8 cellular contexts compared by ENCODE assay signal in the genomic region with DNA sequence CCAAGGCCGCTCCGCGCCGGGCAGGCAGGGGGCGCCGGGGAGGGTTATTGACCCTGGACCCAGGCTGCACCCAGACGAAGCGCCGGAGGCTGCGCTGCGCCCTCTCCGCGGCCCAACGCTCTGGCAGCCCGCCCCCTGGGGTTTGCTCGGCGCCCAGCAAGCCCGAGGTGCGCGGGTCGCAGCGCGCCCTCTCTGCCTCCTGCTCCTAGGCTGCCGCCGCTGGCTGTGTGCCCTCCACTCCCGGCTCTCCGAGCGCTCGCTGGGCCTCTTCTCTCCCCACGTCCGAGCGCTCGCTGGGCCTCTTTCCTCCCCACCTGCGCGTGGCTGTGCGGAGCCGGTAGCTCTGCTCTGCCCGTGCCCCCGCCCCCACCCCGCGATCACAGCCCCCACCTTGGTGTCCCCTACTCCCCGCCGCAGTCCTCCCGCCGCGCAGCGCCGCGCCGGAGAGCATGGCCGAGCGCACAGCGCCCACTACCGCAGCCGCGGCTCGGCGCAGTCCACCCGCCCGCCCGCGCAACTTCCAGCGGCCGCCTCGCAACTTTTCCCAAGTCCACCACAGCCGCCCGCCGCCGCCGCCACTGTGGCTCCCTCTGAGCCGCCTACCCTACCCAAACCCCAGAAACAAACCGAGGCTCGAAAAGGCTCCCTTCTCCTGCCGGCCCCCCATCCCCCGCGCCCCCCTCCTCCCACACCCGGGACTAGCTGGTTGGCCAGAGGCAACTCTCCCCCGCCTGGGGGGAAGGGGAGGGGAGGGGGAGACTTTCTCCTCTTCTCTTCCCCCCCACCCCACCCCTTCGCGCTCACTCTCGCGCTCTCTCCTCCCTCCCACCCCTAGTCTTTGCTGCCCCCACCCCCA. TPM values are rescaled to one million over a fixed set of nuclear protein-coding genes. Genes with fewer than 3 reads are reported as not detected.
A peak's percentile ranks its signal among the peaks of the same experiment; 100 is the strongest.
DNase-seq lines count a peak whose midpoint lies in the region; ATAC-seq and TF ChIP-seq lines count a peak whose summit lies in the region.

No MANE protein-coding gene starts in this region.

- peak; percentile 54 for TF ChIP-seq CTCF in AG04449 (IDR thresholded peaks at IDR 0.05; ENCODE audit: insufficient read depth, low read length, missing control alignments)

- peaks cover 45% of the 10 kb centered on the region for H3K4me1 Mint-ChIP-seq in activated CD8-positive, alpha-beta T cell treated with anti-CD3 and anti-CD28 coated beads, Interleukin-2, amount 10 ng/mL, durations not matched to agents 7 days and 5 days (ENCODE audit: low read depth)
- peaks cover 23 to 56% (median 51%) of the 10 kb centered on the region in 4 donors for H3K4me1 Mint-ChIP-seq in naive thymus-derived CD8-positive, alpha-beta T cell

- POLR2A ChIA-PET in AG04449 (lab: Yijun Ruan, JAX) = no interaction called here
- POLR2A ChIA-PET in activated CD8-positive, alpha-beta T cell treated with anti-CD3 and anti-CD28 coated beads, Interleukin-2, amount 10 ng/mL, durations not matched to agents 7 days and 5 days (lab: Charles Lee) = no interaction called here
- POLR2A ChIA-PET in naive thymus-derived CD8-positive, alpha-beta T cell (lab: Charles Lee) = no interaction called here

- H3K27me3 Mint-ChIP-seq in activated CD8-positive, alpha-beta T cell treated with anti-CD3 and anti-CD28 coated beads, Interleukin-2, amount 10 ng/mL, durations not matched to agents 7 days and 5 days (ENCODE audit: low read depth) = peaks cover 84% of the 10 kb centered on the region
- H3K27me3 Mint-ChIP-seq in naive thymus-derived CD8-positive, alpha-beta T cell = peaks cover 61 to 95% (median 82%) of the 10 kb centered on the region in 5 donors

- H3K4me3 Mint-ChIP-seq in activated CD8-positive, alpha-beta T cell treated with anti-CD3 and anti-CD28 coated beads, Interleukin-2, amount 10 ng/mL, durations not matched to agents 7 days and 5 days = peak overlapping the region; percentile 69
- H3K4me3 Mint-ChIP-seq in naive thymus-derived CD8-positive, alpha-beta T cell = peak overlapping the region in 9 of 10 donors; percentile 61 to 90 (median 82)

- H3K9me3 Mint-ChIP-seq in activated CD8-positive, alpha-beta T cell treated with anti-CD3 and anti-CD28 coated beads, Interleukin-2, amount 10 ng/mL, durations not matched to agents 7 days and 5 days (ENCODE audit: insufficient read depth) = no peaks in the 10 kb centered on the region
- H3K9me3 Mint-ChIP-seq in naive thymus-derived CD8-positive, alpha-beta T cell = peaks cover 0 to 32% (median 12%) of the 10 kb centered on the region in 9 donors

- CTCF ChIA-PET in AG04449 (lab: Yijun Ruan, JAX) = interaction anchor here (0.7 to 1.5 kb wide), 5 partner anchors 15 to 796 kb away, joined by 3 read pairs; no protein-coding TSS in a partner anchor
- CTCF ChIA-PET in activated CD8-positive, alpha-beta T cell treated with anti-CD3 and anti-CD28 coated beads, Interleukin-2, amount 10 ng/mL, durations not matched to agents 7 days and 5 days (lab: Charles Lee) = interaction anchor here (0.7 kb wide), 1 partner anchor 83 kb away, joined by 3 read pairs; no protein-coding TSS in a partner anchor

- ATAC-seq in GM18498 (IDR thresholded peaks at IDR 0.05; ENCODE audit: unreplicated experiment) (peak; percentile 69), HG03025 (IDR thresholded peaks at IDR 0.05; ENCODE audit: low FRiP score, unreplicated experiment) (peak; percentile 42)
- peak; percentile 65 for ATAC-seq in activated CD8-positive, alpha-beta T cell treated with anti-CD3 and anti-CD28 coated beads, Interleukin-2, amount 10 ng/mL, durations not matched to agents 7 days and 5 days
- peak; percentile 61 to 67 for ATAC-seq in naive thymus-derived CD8-positive, alpha-beta T cell

- DNase-seq in AG04449 (ENCODE audit: low read depth, low spot score) (no peak), NCI-H2081 (lab: John Stamatoyannopoulos, UW) (peak; percentile 92 to 94), fibroblast of peridontal ligament (ENCODE audit: extremely low read depth) (peak; percentile 24), epidermal melanocyte (ENCODE audit: insufficient read length, low spot score) (no peak)
- peak; percentile 52 for DNase-seq in activated CD8-positive, alpha-beta T cell treated with anti-CD3 and anti-CD28 coated beads, Interleukin-2, amount 10 ng/mL, durations not matched to agents 7 days and 5 days
- DNase-seq in naive thymus-derived CD8-positive, alpha-beta T cell = peak in 3 of 10 donors; percentile 18 to 22 (median 19)

- peak overlapping the region; percentile 52 for H3K4me3 ChIP-seq in AG04449 (ENCODE audit: low read depth, low read length)

- H3K27ac Mint-ChIP-seq in activated CD8-positive, alpha-beta T cell treated with anti-CD3 and anti-CD28 coated beads, Interleukin-2, amount 10 ng/mL, durations not matched to agents 7 days and 5 days = no peak overlapping the region
- no peak overlapping the region for H3K27ac Mint-ChIP-seq in naive thymus-derived CD8-positive, alpha-beta T cell

- H3K36me3 Mint-ChIP-seq in activated CD8-positive, alpha-beta T cell treated with anti-CD3 and anti-CD28 coated beads, Interleukin-2, amount 10 ng/mL, durations not matched to agents 7 days and 5 days (ENCODE audit: low read depth) = no peaks in the 10 kb centered on the region
- H3K36me3 Mint-ChIP-seq in naive thymus-derived CD8-positive, alpha-beta T cell = peaks cover 5 to 22% (median 11%) of the 10 kb centered on the region in 3 donors

RNA-seq across cellular contexts. Expression of gene MECOM, which starts 1.1 kb away (rescaled TPM):
- not detected for total RNA-seq in activated CD8-positive, alpha-beta T cell treated with anti-CD3 and anti-CD28 coated beads, Interleukin-2, amount 10 ng/mL, durations not matched to agents 7 days and 5 days
- total RNA-seq in naive thymus-derived CD8-positive, alpha-beta T cell = not detected
- not detected for polyA plus RNA-seq in naive thymus-derived CD8-positive, alpha-beta T cell

Comparison
In these comparisons a context has a peak if more than half of its experiments do, and no peak if none do; other contexts are left out.
1. DNase-seq: peak in NCI-H2081 (2 of 2), activated CD8-positive, alpha-beta T cell treated with anti-CD3 and anti-CD28 coated beads, Interleukin-2, amount 10 ng/mL, durations not matched to agents 7 days and 5 days (single experiment) and fibroblast of peridontal ligament (single experiment); none in AG04449 (single experiment) and epidermal melanocyte (single experiment).
2. Peak in every context shown above with its lines, with median percentiles within 50 percentile points of each other: ATAC-seq.